Comparison of ENCODE assay signal across 13 cellular contexts in genomic region chr16:49663081-49664057, GRCh38.
DNase-seq lines count a peak whose midpoint lies in the region; ATAC-seq and TF ChIP-seq lines count a peak whose summit lies in the region.
"Had no signal": no experiment of that assay in that cellular context is flagged by ENCODE, and none has a peak within 500 bp of the region (broad histone marks: within the 10 kb centered on the region; RNA-seq: fewer than 3 reads in every experiment).

No MANE protein-coding gene starts in this region.

- intact Hi-C loops in esophagus muscularis mucosa (cut with DNase I), result loop anchor here (5.0 kb wide), 1 partner anchor 194 kb away; the partner anchor contains the start of gene ZNF423

- H3K27me3 Mint-ChIP-seq in activated naive CD8-positive, alpha-beta T cell treated with anti-CD3 and anti-CD28 coated beads for 36 hours, result no peaks in the 10 kb centered on the region
- no peaks in the 10 kb centered on the region for H3K27me3 Mint-ChIP-seq in stimulated activated naive B cell treated with anti-CD40 and anti-IgM and Interleukin-4, amounts not matched to agents 10 μg/mL and 1 μg/mL and 100 μg/mL, for 72 hours
- H3K27me3 Mint-ChIP-seq: natural killer cell treated with Interleukin-12 subunit alpha and Interleukin-12 subunit beta and Interleukin-15 and Interleukin-18, amount 100 ng/mL, for 72 hours had no signal

- peak; percentile 14 for ATAC-seq in thoracic aorta (ENCODE audit: insufficient number of reproducible peaks, low FRiP score, low read depth)
- ATAC-seq in GM19328 (IDR thresholded peaks at IDR 0.05; ENCODE audit: unreplicated experiment), result no peak
- ATAC-seq in stimulated activated naive B cell treated with anti-CD40 and anti-IgM and Interleukin-4, amounts not matched to agents 10 μg/mL and 1 μg/mL and 100 μg/mL, for 72 hours (replicated peaks), result no peak
- ATAC-seq: natural killer cell treated with Interleukin-12 subunit alpha and Interleukin-12 subunit beta and Interleukin-15 and Interleukin-18, amount 100 ng/mL, for 72 hours had no signal

- H3K36me3 Mint-ChIP-seq in activated naive CD8-positive, alpha-beta T cell treated with anti-CD3 and anti-CD28 coated beads for 36 hours, result no peaks in the 10 kb centered on the region
- H3K36me3 Mint-ChIP-seq in stimulated activated naive B cell treated with anti-CD40 and anti-IgM and Interleukin-4, amounts not matched to agents 10 μg/mL and 1 μg/mL and 100 μg/mL, for 72 hours, result no peaks in the 10 kb centered on the region
- H3K36me3 Mint-ChIP-seq: CD4-positive, CD25-positive, alpha-beta regulatory T cell; natural killer cell treated with Interleukin-12 subunit alpha and Interleukin-12 subunit beta and Interleukin-15 and Interleukin-18, amount 100 ng/mL, for 72 hours had no signal

- H3K9me3 Mint-ChIP-seq in activated naive CD8-positive, alpha-beta T cell treated with anti-CD3 and anti-CD28 coated beads for 36 hours, result no peaks in the 10 kb centered on the region
- H3K9me3 Mint-ChIP-seq in stimulated activated naive B cell treated with anti-CD40 and anti-IgM and Interleukin-4, amounts not matched to agents 10 μg/mL and 1 μg/mL and 100 μg/mL, for 72 hours, result no peaks in the 10 kb centered on the region
- H3K9me3 Mint-ChIP-seq: CD4-positive, CD25-positive, alpha-beta regulatory T cell; natural killer cell treated with Interleukin-12 subunit alpha and Interleukin-12 subunit beta and Interleukin-15 and Interleukin-18, amount 100 ng/mL, for 72 hours had no signal

- no peaks in the 10 kb centered on the region for H3K36me3 ChIP-seq in SJCRH30
- H3K36me3 ChIP-seq in esophagus muscularis mucosa, result no peaks in the 10 kb centered on the region
- no peaks in the 10 kb centered on the region for H3K36me3 ChIP-seq in muscle layer of colon (ENCODE audit: insufficient read depth, low read length)
- H3K36me3 ChIP-seq in thoracic aorta, result no peaks in the 10 kb centered on the region

- H3K27me3 ChIP-seq in SJCRH30 (no peaks in the 10 kb centered on the region), esophagus muscularis mucosa (no peaks in the 10 kb centered on the region), muscle layer of colon (ENCODE audit: control insufficient read depth in 1 of 2, insufficient read depth in 2 of 2, low read length in 2 of 2) (no peaks in the 10 kb centered on the region), thoracic aorta (replicated peaks; ENCODE audit: insufficient read depth) (no peaks in the 10 kb centered on the region)

- H3K9ac ChIP-seq in muscle layer of colon (ENCODE audit: low read length), result no peak overlapping the region

- H3K27ac Mint-ChIP-seq in activated naive CD8-positive, alpha-beta T cell treated with anti-CD3 and anti-CD28 coated beads for 36 hours, result no peak overlapping the region
- no peak overlapping the region for H3K27ac Mint-ChIP-seq in stimulated activated naive B cell treated with anti-CD40 and anti-IgM and Interleukin-4, amounts not matched to agents 10 μg/mL and 1 μg/mL and 100 μg/mL, for 72 hours
- H3K27ac Mint-ChIP-seq: CD4-positive, CD25-positive, alpha-beta regulatory T cell; natural killer cell treated with Interleukin-12 subunit alpha and Interleukin-12 subunit beta and Interleukin-15 and Interleukin-18, amount 100 ng/mL, for 72 hours had no signal

- H3K4me3 Mint-ChIP-seq in activated naive CD8-positive, alpha-beta T cell treated with anti-CD3 and anti-CD28 coated beads for 36 hours, result no peak overlapping the region
- H3K4me3 Mint-ChIP-seq in stimulated activated naive B cell treated with anti-CD40 and anti-IgM and Interleukin-4, amounts not matched to agents 10 μg/mL and 1 μg/mL and 100 μg/mL, for 72 hours, result no peak overlapping the region
- H3K4me3 Mint-ChIP-seq: CD4-positive, CD25-positive, alpha-beta regulatory T cell; natural killer cell treated with Interleukin-12 subunit alpha and Interleukin-12 subunit beta and Interleukin-15 and Interleukin-18, amount 100 ng/mL, for 72 hours had no signal

- TF ChIP-seq EP300 in esophagus muscularis mucosa (IDR thresholded peaks at IDR 0.05), result no peak

- H3K4me1 Mint-ChIP-seq in activated naive CD8-positive, alpha-beta T cell treated with anti-CD3 and anti-CD28 coated beads for 36 hours, result no peaks in the 10 kb centered on the region
- H3K4me1 Mint-ChIP-seq in stimulated activated naive B cell treated with anti-CD40 and anti-IgM and Interleukin-4, amounts not matched to agents 10 μg/mL and 1 μg/mL and 100 μg/mL, for 72 hours, result no peaks in the 10 kb centered on the region

- TF ChIP-seq CTCF in esophagus muscularis mucosa (IDR thresholded peaks at IDR 0.05) (no peak), thoracic aorta (IDR thresholded peaks at IDR 0.05) (no peak)

- H3K27ac ChIP-seq in SJCRH30, result peak overlapping the region; percentile 67
- peak overlapping the region; percentile 79 to 88 (median 84) for H3K27ac ChIP-seq in esophagus muscularis mucosa (replicated peaks in 1 of 4)
- H3K27ac ChIP-seq in muscle layer of colon (ENCODE audit: low read depth, low read length), result peak overlapping the region; percentile 71
- H3K27ac ChIP-seq in thoracic aorta, result peak overlapping the region; percentile 70 to 79

- H3K4me3 ChIP-seq in SJCRH30 (no peak overlapping the region), esophagus muscularis mucosa (peak overlapping the region; percentile 40 to 48 (median 42)), muscle layer of colon (ENCODE audit: low read depth in 1 of 2, low read length in 2 of 2) (peak overlapping the region; percentile 17 to 43), thoracic aorta (peak overlapping the region; percentile 52)

- peak; percentile 53 to 56 for DNase-seq in SJCRH30
- no peak for DNase-seq in esophagus muscularis mucosa (ENCODE audit: extremely low spot score)
- peak; percentile 14 for DNase-seq in thoracic aorta (ENCODE audit: low spot score)
- DNase-seq in activated naive CD8-positive, alpha-beta T cell treated with anti-CD3 and anti-CD28 coated beads for 36 hours, result no peak
- DNase-seq in stimulated activated naive B cell treated with anti-CD40 and anti-IgM and Interleukin-4, amounts not matched to agents 10 μg/mL and 1 μg/mL and 100 μg/mL, for 72 hours, result no peak
- DNase-seq in NCI-H1694 treated with DMSO at 0.1 percent for 48 hours (lab: John Stamatoyannopoulos, UW), result no peak
- DNase-seq: activated CD4-positive, CD25-positive, alpha-beta regulatory T cell; amygdala; CD4-positive, CD25-positive, alpha-beta regulatory T cell; MM.1S had no signal

- H3K9me3 ChIP-seq in SJCRH30 (replicated peaks), result no peaks in the 10 kb centered on the region
- H3K9me3 ChIP-seq in esophagus muscularis mucosa, result no peaks in the 10 kb centered on the region
- H3K9me3 ChIP-seq in muscle layer of colon (ENCODE audit: low read length), result no peaks in the 10 kb centered on the region
- H3K9me3 ChIP-seq in thoracic aorta, result no peaks in the 10 kb centered on the region

- WGBS in esophagus muscularis mucosa, result 27% methylated on average over 27 of the region's 28 CpGs

- H3K4me1 ChIP-seq in SJCRH30 (peaks cover 39% of the 10 kb centered on the region), esophagus muscularis mucosa (peaks cover 21 to 63% (median 49%) of the 10 kb centered on the region in 4 donors), muscle layer of colon (ENCODE audit: insufficient read depth, low read length) (peaks cover 25% of the 10 kb centered on the region), thoracic aorta (ENCODE audit: control insufficient read depth in 1 of 2, low read depth in 2 of 2) (peaks cover 14 to 18% of the 10 kb centered on the region in 2 donors)

- no peak for TF ChIP-seq POLR2A in esophagus muscularis mucosa (IDR thresholded peaks at IDR 0.05; ENCODE audit: low read depth)

Comparison
In these comparisons a context has a peak if more than half of its experiments do, and no peak if none do; other contexts are left out.
1. DNase-seq: peak in SJCRH30 (2 of 2) and thoracic aorta (single experiment); none in esophagus muscularis mucosa (single experiment), activated naive CD8-positive, alpha-beta T cell treated with anti-CD3 and anti-CD28 coated beads for 36 hours (single experiment), stimulated activated naive B cell treated with anti-CD40 and anti-IgM and Interleukin-4, amounts not matched to agents 10 μg/mL and 1 μg/mL and 100 μg/mL, for 72 hours (single experiment) and NCI-H1694 treated with DMSO at 0.1 percent for 48 hours (single experiment).
2. Peak in every context shown above with its lines, with median percentiles within 50 percentile points of each other: H3K27ac ChIP-seq.